Comparison of ENCODE assay signal across 12 cellular contexts in genomic region chr9:88722753-88723152, GRCh38.
DNase-seq lines count a peak whose midpoint lies in the region; ATAC-seq and TF ChIP-seq lines count a peak whose summit lies in the region.
"Had no signal": no experiment of that assay in that cellular context is flagged by ENCODE, and none has a peak within 500 bp of the region (broad histone marks: within the 10 kb centered on the region; RNA-seq: fewer than 3 reads in every experiment).

No MANE protein-coding gene starts in this region.

- H3K27me3 Mint-ChIP-seq in nephron progenitor cell (ENCODE audit: low read depth, poor library complexity): no peaks in the 10 kb centered on the region

- no peak overlapping the region for H3K4me3 Mint-ChIP-seq in nephron progenitor cell
- H3K4me3 Mint-ChIP-seq: natural killer cell treated with Interleukin-12 subunit alpha and Interleukin-12 subunit beta and Interleukin-15 and Interleukin-18, amount 100 ng/mL, for 72 hours had no signal

- no peaks in the 10 kb centered on the region for H3K27me3 ChIP-seq in MG63
- H3K27me3 ChIP-seq: uterus had no signal

- no peaks in the 10 kb centered on the region for H3K36me3 ChIP-seq in MG63
- H3K36me3 ChIP-seq: uterus had no signal

- peak overlapping the region; percentile 44 for H3K27ac Mint-ChIP-seq in nephron progenitor cell
- H3K27ac Mint-ChIP-seq: activated T-helper 2 cell treated with anti-CD3 and anti-CD28 coated beads, Interferon-gamma antibody, Interleukin-2, Interleukin-4, amounts not matched to agents 10 μg/mL and 5 μg/mL and 100 μg/mL, durations not matched to agents 14 hours and 24 hours and 36 hours; natural killer cell treated with Interleukin-12 subunit alpha and Interleukin-12 subunit beta and Interleukin-15 and Interleukin-18, amount 100 ng/mL, for 72 hours had no signal

- no peaks in the 10 kb centered on the region for H3K9me3 Mint-ChIP-seq in nephron progenitor cell
- H3K9me3 Mint-ChIP-seq: activated T-helper 2 cell treated with anti-CD3 and anti-CD28 coated beads, Interferon-gamma antibody, Interleukin-2, Interleukin-4, amounts not matched to agents 10 μg/mL and 5 μg/mL and 100 μg/mL, durations not matched to agents 14 hours and 24 hours and 36 hours; natural killer cell treated with Interleukin-12 subunit alpha and Interleukin-12 subunit beta and Interleukin-15 and Interleukin-18, amount 100 ng/mL, for 72 hours had no signal

- peaks cover 7% of the 10 kb centered on the region for H3K4me1 Mint-ChIP-seq in nephron progenitor cell

- no peak for ATAC-seq in GM19328 (IDR thresholded peaks at IDR 0.05; ENCODE audit: unreplicated experiment)
- ATAC-seq: K562; natural killer cell treated with Interleukin-12 subunit alpha and Interleukin-12 subunit beta and Interleukin-15 and Interleukin-18, amount 100 ng/mL, for 72 hours had no signal

- DNase-seq in GM12864 (ENCODE audit: low read depth) (no peak), NCI-H460 (ENCODE audit: extremely low read depth, low read depth) (peak; percentile 13), dermis blood vessel endothelial cell (peak; percentile 71), nephron progenitor cell (no peak), NCI-H128 (lab: John Stamatoyannopoulos, UW; ENCODE audit: unreplicated experiment) (no peak), MG63 (no peak), NCI-H187 (lab: John Stamatoyannopoulos, UW) (no peak)
- DNase-seq: uterus had no signal

- H3K36me3 Mint-ChIP-seq in nephron progenitor cell (ENCODE audit: low read depth): no peaks in the 10 kb centered on the region
- H3K36me3 Mint-ChIP-seq: natural killer cell treated with Interleukin-12 subunit alpha and Interleukin-12 subunit beta and Interleukin-15 and Interleukin-18, amount 100 ng/mL, for 72 hours had no signal

- TF ChIP-seq CTCF in GM12864 (IDR thresholded peaks at IDR 0.05; ENCODE audit: low read depth, low read length, missing control alignments): peak; percentile 28
- no peak for TF ChIP-seq CTCF in nephron progenitor cell (IDR thresholded peaks at IDR 0.05)

- H3K4me3 ChIP-seq in GM12864 (ENCODE audit: low read depth, low read length) (no peak overlapping the region), MG63 (no peak overlapping the region)
- H3K4me3 ChIP-seq: K562, uterus had no signal

- H3K9me3 ChIP-seq in MG63: no peaks in the 10 kb centered on the region
- H3K9me3 ChIP-seq: uterus had no signal

Comparison
In these comparisons a context has a peak if more than half of its experiments do, and no peak if none do; other contexts are left out.
1. DNase-seq: peak in NCI-H460 (single experiment) and dermis blood vessel endothelial cell (single experiment); none in GM12864 (single experiment), nephron progenitor cell (single experiment), NCI-H128 (single experiment), MG63 (single experiment) and NCI-H187 (0 of 2).